ENCODE assay signal across 27 cellular contexts in genomic region chr6:14862845-14863244, GRCh38.
"Had no signal": no experiment of that assay in that cellular context is flagged by ENCODE, and none has a peak within 500 bp of the region (broad histone marks: within the 10 kb centered on the region; RNA-seq: fewer than 3 reads in every experiment).

No MANE protein-coding gene starts in this region.

- H3K4me2 ChIP-seq: KMS-11, PC-9 had no signal

- H3K9me3 Mint-ChIP-seq: activated naive CD4-positive, alpha-beta T cell treated with anti-CD3 and anti-CD28 coated beads, Interleukin-2, amount 50 U/mL, for 24 hours; T-helper 1 cell treated with Interleukin-12 subunit alpha and Interleukin-12 subunit beta and Interleukin-4 antibody, amounts not matched to agents 30 μg/mL and 1 μg/mL, for 36 hours had no signal

- DNase-seq: activated CD4-positive, alpha-beta T cell treated with anti-CD3 and anti-CD28 coated beads for 48 hours; activated CD4-positive, alpha-beta T cell treated with anti-CD3 and anti-CD28 coated beads, Interleukin-2, amount 50 U/mL, for 4 hours; activated CD4-positive, CD25-positive, alpha-beta regulatory T cell treated with anti-CD3 and anti-CD28 coated beads, Interleukin-2, amount 50 U/mL, for 72 hours; activated CD8-positive, alpha-beta memory T cell treated with anti-CD3 and anti-CD28 coated beads, Interleukin-2, amount 50 U/mL, for 48 hours; activated CD8-positive, alpha-beta T cell treated with anti-CD3 and anti-CD28 coated beads, Interleukin-2, amount 10 ng/mL, durations not matched to agents 7 days and 5 days; activated effector memory CD4-positive, alpha-beta T cell treated with Interleukin-2 at 50 U/mL for 16 hours; activated naive CD4-positive, alpha-beta T cell; activated T-cell treated with anti-CD3 and anti-CD28 coated beads, Interleukin-2, amount 50 U/mL, for 1 hour; aorta; central memory CD4-positive, alpha-beta T cell; MG63; MV-4-11; NCI-H1092 treated with DMSO at 0.1 percent for 48 hours; NCI-H1417 treated with DMSO at 0.1 percent for 48 hours; NCI-H1694; NCI-H2029; NCI-H2107; NCI-H2171 treated with DMSO at 0.1 percent for 48 hours; NCI-H345; NCI-H510A; NCI-H526 treated with DMSO at 0.1 percent for 48 hours; PC-9; SHP77 treated with DMSO at 0.1 percent for 48 hours had no signal

- ATAC-seq: activated CD8-positive, alpha-beta T cell treated with anti-CD3 and anti-CD28 coated beads, Interleukin-2, amount 10 ng/mL, durations not matched to agents 7 days and 5 days had no signal

- H3K27ac Mint-ChIP-seq: activated CD8-positive, alpha-beta T cell treated with anti-CD3 and anti-CD28 coated beads, Interleukin-2, amount 10 ng/mL, durations not matched to agents 7 days and 5 days; activated naive CD4-positive, alpha-beta T cell treated with anti-CD3 and anti-CD28 coated beads, Interleukin-2, amount 50 U/mL, for 24 hours; T-helper 1 cell treated with Interleukin-12 subunit alpha and Interleukin-12 subunit beta and Interleukin-4 antibody, amounts not matched to agents 30 μg/mL and 1 μg/mL, for 36 hours had no signal

- H3K9me3 ChIP-seq: MG63 had no signal

- H3K4me3 ChIP-seq: MG63, PC-9 had no signal

- H3K4me3 Mint-ChIP-seq: activated CD8-positive, alpha-beta T cell treated with anti-CD3 and anti-CD28 coated beads, Interleukin-2, amount 10 ng/mL, durations not matched to agents 7 days and 5 days; activated naive CD4-positive, alpha-beta T cell treated with anti-CD3 and anti-CD28 coated beads, Interleukin-2, amount 50 U/mL, for 24 hours; T-helper 1 cell treated with Interleukin-12 subunit alpha and Interleukin-12 subunit beta and Interleukin-4 antibody, amounts not matched to agents 30 μg/mL and 1 μg/mL, for 36 hours had no signal

- H3K27ac ChIP-seq: KMS-11, PC-9 had no signal

- H3K36me3 ChIP-seq: MG63 had no signal

- H2AFZ ChIP-seq: PC-9 had no signal

- H3K36me3 Mint-ChIP-seq: activated naive CD4-positive, alpha-beta T cell treated with anti-CD3 and anti-CD28 coated beads, Interleukin-2, amount 50 U/mL, for 24 hours had no signal

- FAIRE-seq: bronchial epithelial cell had no signal

- H3K9ac ChIP-seq: KMS-11 had no signal

- H3K27me3 ChIP-seq: MG63 had no signal
